14 cellular contexts compared by ENCODE assay signal in genomic region chr10:77865585-77866324, GRCh38.
A peak's percentile ranks its signal among the peaks of the same experiment; 100 is the strongest.
DNase-seq lines count a peak whose midpoint lies in the region; ATAC-seq, FAIRE-seq and TF ChIP-seq lines count a peak whose summit lies in the region.
"Had no signal": no experiment of that assay in that cellular context is flagged by ENCODE, and none has a peak within 500 bp of the region (broad histone marks: within the 10 kb centered on the region; RNA-seq: fewer than 3 reads in every experiment).

No MANE protein-coding gene starts in this region.

- peak overlapping the region in 1 of 2 donors; percentile 18 for H3K9ac ChIP-seq in mucosa of rectum (ENCODE audit: low read depth in 1 of 2, low read length in 2 of 2)

- no peak for ATAC-seq in HG03469 (IDR thresholded peaks at IDR 0.05; ENCODE audit: unreplicated experiment)
- ATAC-seq: left ventricle myocardium superior had no signal

- DNase-seq in COLO668 (lab: John Stamatoyannopoulos, UW; ENCODE audit: unreplicated experiment) (peak; percentile 79), NCI-H1436 (lab: John Stamatoyannopoulos, UW) (peak; percentile 14), breast epithelium (ENCODE audit: low spot score in 2 of 2) (peak; percentile 62 to 82), NOMO-1 treated with DMSO at 0.1 percent for 48 hours (lab: John Stamatoyannopoulos, UW; ENCODE audit: unreplicated experiment) (no peak), GOT3 (lab: John Stamatoyannopoulos, UW) (no peak), GM19239 (ENCODE audit: insufficient read length, low spot score) (no peak)
- DNase-seq: activated CD4-positive, alpha-beta T cell treated with anti-CD3 and anti-CD28 coated beads for 4 hours; foreskin fibroblast; GDM1; left ventricle myocardium superior had no signal

- H3K4me1 ChIP-seq in breast epithelium = peaks cover 38 to 47% of the 10 kb centered on the region in 2 donors
- H3K4me1 ChIP-seq in mucosa of rectum (ENCODE audit: control insufficient read depth in 2 of 2, insufficient read depth in 2 of 2, low read length in 2 of 2) = peaks cover 0 to 13% of the 10 kb centered on the region in 2 donors

- no peak for FAIRE-seq in GM19239 (lab: Jason Lieb, UNC)

- intact Hi-C loops in breast epithelium (cut with DNase I; ENCODE audit: low total_unique reads) = no loop called here

- TF ChIP-seq CTCF in breast epithelium (IDR thresholded peaks at IDR 0.05) = no peak

- H3K9me3 ChIP-seq in breast epithelium (no peaks in the 10 kb centered on the region), mucosa of rectum (ENCODE audit: control insufficient read depth in 2 of 2, low read length in 2 of 2) (no peaks in the 10 kb centered on the region)
- H3K9me3 ChIP-seq: SJSA1, thoracic aorta had no signal

- H3K4me3 ChIP-seq in breast epithelium = peak overlapping the region in 1 of 3 donors; percentile 34
- no peak overlapping the region for H3K4me3 ChIP-seq in mucosa of rectum (ENCODE audit: low read length in 2 of 2)
- H3K4me3 ChIP-seq: SJSA1, thoracic aorta had no signal

- H3K36me3 ChIP-seq in breast epithelium (no peaks in the 10 kb centered on the region), mucosa of rectum (ENCODE audit: control insufficient read depth in 2 of 2, insufficient read depth in 2 of 2, low read length in 2 of 2) (peaks cover 6 to 11% of the 10 kb centered on the region in 2 donors)

- no peak for TF ChIP-seq POLR2A in breast epithelium (IDR thresholded peaks at IDR 0.05)

- H3K27ac ChIP-seq in breast epithelium = peak overlapping the region; percentile 96 to 97
- peak overlapping the region; percentile 19 to 72 for H3K27ac ChIP-seq in mucosa of rectum (ENCODE audit: low read depth in 2 of 2, low read length in 2 of 2)
- H3K27ac ChIP-seq: SJSA1, thoracic aorta had no signal

- H3K27me3 ChIP-seq in breast epithelium = no peaks in the 10 kb centered on the region
- no peaks in the 10 kb centered on the region for H3K27me3 ChIP-seq in mucosa of rectum (ENCODE audit: control insufficient read depth in 2 of 2, insufficient read depth in 2 of 2, low read length in 2 of 2)
- H3K27me3 ChIP-seq: SJSA1 had no signal

Comparison
In these comparisons a context has a peak if more than half of its experiments do, and no peak if none do; other contexts are left out.
1. DNase-seq: peak in COLO668 (single experiment), NCI-H1436 (single experiment) and breast epithelium (2 of 2); none in NOMO-1 treated with DMSO at 0.1 percent for 48 hours (single experiment), GOT3 (single experiment) and GM19239 (single experiment).